Comparison of ENCODE assay signal across 22 cellular contexts in genomic region chr16:89145406-89146161, GRCh38. TPM values are rescaled to one million over a fixed set of nuclear protein-coding genes. Genes with fewer than 3 reads are reported as not detected.
"Had no signal": no experiment of that assay in that cellular context is flagged by ENCODE, and none has a peak within 500 bp of the region (broad histone marks: within the 10 kb centered on the region; RNA-seq: fewer than 3 reads in every experiment).

No MANE protein-coding gene starts in this region.

- DNase-seq: effector memory CD8-positive, alpha-beta T cell; gastrocnemius medialis; left colon; naive B cell; small intestine; stimulated activated CD4-positive, alpha-beta T cell treated with anti-CD3 and anti-CD28 coated beads, Interleukin-4, amount 100 ng/mL, for 1 hour; stimulated activated CD8-positive, alpha-beta memory T cell treated with anti-CD3 and anti-CD28 coated beads, Interleukin-4, amount 100 ng/mL, for 48 hours; tibial artery had no signal

- ATAC-seq: effector memory CD8-positive, alpha-beta T cell; gastrocnemius medialis; left colon; right cardiac atrium; stimulated activated effector memory CD8-positive, alpha-beta T cell treated with anti-CD3 and anti-CD28 coated beads, Interleukin-12 subunit alpha, Interleukin-12 subunit beta, amount 100 ng/mL, for 72 hours had no signal

- H3K27ac ChIP-seq: epithelial cell of prostate, esophagus muscularis mucosa, gastrocnemius medialis, tibial artery, upper lobe of left lung, vagina had no signal

- H3K4me3 ChIP-seq: esophagus muscularis mucosa, gastrocnemius medialis, tibial artery, upper lobe of left lung, vagina had no signal

- H3K27me3 Mint-ChIP-seq: dendritic cell treated with granulocyte-macrophage colony-stimulating factor and Interleukin-4, amounts not matched to agents 40 ng/mL and 50 ng/mL, for 4 days; effector memory CD8-positive, alpha-beta T cell; memory B cell; naive B cell; stimulated activated naive CD8-positive, alpha-beta T cell treated with anti-CD3 and anti-CD28 coated beads, Interleukin-15, Interleukin-2, amounts not matched to agents 100 ng/mL and 50 ng/mL, for 24 hours had no signal

- H3K4me1 ChIP-seq: esophagus muscularis mucosa, gastrocnemius medialis, tibial artery, upper lobe of left lung, vagina had no signal

- H3K9me3 Mint-ChIP-seq: effector memory CD8-positive, alpha-beta T cell; stimulated activated effector memory CD8-positive, alpha-beta T cell treated with anti-CD3 and anti-CD28 coated beads, Interleukin-12 subunit alpha, Interleukin-12 subunit beta, amount 100 ng/mL, for 72 hours; stimulated activated naive CD8-positive, alpha-beta T cell treated with anti-CD3 and anti-CD28 coated beads, Interleukin-15, Interleukin-2, amounts not matched to agents 100 ng/mL and 50 ng/mL, for 24 hours had no signal

- H3K27ac Mint-ChIP-seq: dendritic cell treated with granulocyte-macrophage colony-stimulating factor and Interleukin-4, amounts not matched to agents 40 ng/mL and 50 ng/mL, for 4 days; memory B cell; mesothelial cell of epicardium; nephron; stimulated activated naive CD8-positive, alpha-beta T cell treated with anti-CD3 and anti-CD28 coated beads, Interleukin-15, Interleukin-2, amounts not matched to agents 100 ng/mL and 50 ng/mL, for 24 hours had no signal

- H3K27me3 ChIP-seq: esophagus muscularis mucosa, gastrocnemius medialis, tibial artery, upper lobe of left lung, vagina had no signal

- H3K4me1 Mint-ChIP-seq: mesothelial cell of epicardium, nephron had no signal

- H3K4me3 Mint-ChIP-seq: dendritic cell treated with granulocyte-macrophage colony-stimulating factor and Interleukin-4, amounts not matched to agents 40 ng/mL and 50 ng/mL, for 4 days; effector memory CD8-positive, alpha-beta T cell; memory B cell; mesothelial cell of epicardium; naive B cell; nephron; stimulated activated effector memory CD8-positive, alpha-beta T cell treated with anti-CD3 and anti-CD28 coated beads, Interleukin-12 subunit alpha, Interleukin-12 subunit beta, amount 100 ng/mL, for 72 hours; stimulated activated naive CD8-positive, alpha-beta T cell treated with anti-CD3 and anti-CD28 coated beads, Interleukin-15, Interleukin-2, amounts not matched to agents 100 ng/mL and 50 ng/mL, for 24 hours had no signal

- H3K9me3 ChIP-seq: esophagus muscularis mucosa, gastrocnemius medialis, tibial artery, upper lobe of left lung, vagina had no signal

RNA-seq across cellular contexts. Expression of gene CDH15, which starts 26.0 kb away (rescaled TPM):
- total RNA-seq: left colon, lower leg skin, omental fat pad, vagina had no signal

RNA-seq across cellular contexts. Expression of gene SLC22A31, which starts 54.8 kb away (rescaled TPM):
- total RNA-seq: gastrocnemius medialis, omental fat pad, temporal lobe, vagina had no signal
